9 cellular contexts compared by ENCODE assay signal in the genomic region with DNA sequence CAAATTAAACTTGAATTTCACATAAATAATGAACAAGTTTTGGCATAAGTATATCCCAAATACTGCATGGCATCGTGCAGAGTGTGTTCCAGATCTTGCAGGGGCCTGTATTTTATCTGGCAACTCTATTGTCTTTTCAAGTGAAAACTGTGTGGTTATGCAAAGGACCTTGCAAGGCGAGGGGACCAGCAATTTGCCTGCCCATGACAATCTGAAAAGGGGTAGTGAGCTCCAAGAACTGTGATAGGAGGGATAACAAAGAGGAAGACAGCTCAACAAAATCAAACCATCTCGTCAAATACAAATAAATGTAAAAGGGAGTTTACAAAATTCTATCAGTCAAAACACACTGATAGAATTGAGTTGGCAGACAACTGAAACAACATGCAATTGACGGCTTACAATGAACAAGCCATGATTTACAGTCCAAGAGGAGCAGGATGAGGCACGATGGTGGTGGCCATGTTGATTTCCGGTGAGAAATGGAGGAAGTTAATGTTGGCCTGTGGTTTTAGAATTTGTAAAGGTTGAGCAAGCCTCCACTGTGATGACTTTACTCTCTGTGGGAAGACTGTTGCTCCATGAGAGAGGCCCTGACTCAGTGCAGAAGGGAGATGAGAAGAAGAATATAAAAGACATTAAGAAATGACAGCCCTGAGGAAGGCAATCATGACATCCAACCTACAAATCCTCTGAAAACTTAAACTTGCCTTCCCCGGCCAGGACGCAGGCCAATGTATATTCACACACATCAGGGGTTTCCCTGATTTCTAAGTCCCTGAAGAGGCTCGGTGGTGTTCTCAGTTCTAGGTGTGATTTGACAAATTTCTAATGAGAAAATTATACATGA.
DNase-seq lines count a peak whose midpoint lies in the region; ATAC-seq lines count a peak whose summit lies in the region.
"Had no signal": no experiment of that assay in that cellular context is flagged by ENCODE, and none has a peak within 500 bp of the region (broad histone marks: within the 10 kb centered on the region; RNA-seq: fewer than 3 reads in every experiment).

No MANE protein-coding gene starts in this region.

- H3K27ac ChIP-seq in naive thymus-derived CD4-positive, alpha-beta T cell (ENCODE audit: low read depth, low read length) = no peak overlapping the region
- H3K27ac ChIP-seq: C4-2B had no signal

- H3K27me3 ChIP-seq in naive thymus-derived CD4-positive, alpha-beta T cell (ENCODE audit: control insufficient read depth in 2 of 2, insufficient read depth in 2 of 2, low read length in 2 of 2) = no peaks in the 10 kb centered on the region

- H3K36me3 ChIP-seq in naive thymus-derived CD4-positive, alpha-beta T cell (ENCODE audit: control insufficient read depth in 2 of 3, insufficient read depth in 3 of 3, low read length in 3 of 3) = no peaks in the 10 kb centered on the region

- H3K27ac Mint-ChIP-seq in activated naive CD8-positive, alpha-beta T cell treated with anti-CD3 and anti-CD28 coated beads, Interleukin-2, amount 50 U/mL, for 24 hours = peak overlapping the region; percentile 88
- peak overlapping the region in 6 of 9 donors; percentile 20 to 87 (median 53) for H3K27ac Mint-ChIP-seq in naive thymus-derived CD4-positive, alpha-beta T cell

- no peaks in the 10 kb centered on the region for H3K9me3 Mint-ChIP-seq in activated naive CD8-positive, alpha-beta T cell treated with anti-CD3 and anti-CD28 coated beads, Interleukin-2, amount 50 U/mL, for 24 hours
- peaks cover 0 to 3% (median 0%) of the 10 kb centered on the region in 11 donors for H3K9me3 Mint-ChIP-seq in naive thymus-derived CD4-positive, alpha-beta T cell

- H3K4me3 Mint-ChIP-seq in activated naive CD8-positive, alpha-beta T cell treated with anti-CD3 and anti-CD28 coated beads, Interleukin-2, amount 50 U/mL, for 24 hours = peak overlapping the region; percentile 64
- H3K4me3 Mint-ChIP-seq in naive thymus-derived CD4-positive, alpha-beta T cell = peak overlapping the region in 4 of 10 donors; percentile 20 to 76 (median 36)

- peak; percentile 59 for DNase-seq in activated gamma-delta T cell treated with Interleukin-2 at 50 U/mL for 16 hours
- DNase-seq in activated gamma-delta T cell (lab: John Stamatoyannopoulos, UW) = no peak
- DNase-seq in NOMO-1 (lab: John Stamatoyannopoulos, UW; ENCODE audit: unreplicated experiment in 2 of 2) = peak; percentile 81 to 98
- peak; percentile 45 for DNase-seq in activated naive CD8-positive, alpha-beta T cell treated with anti-CD3 and anti-CD28 coated beads, Interleukin-2, amount 50 U/mL, for 24 hours
- peak in 1 of 9 donors; percentile 62 for DNase-seq in naive thymus-derived CD4-positive, alpha-beta T cell
- DNase-seq in NCI-H1048 (lab: John Stamatoyannopoulos, UW) = no peak
- no peak for DNase-seq in SHP77 (lab: John Stamatoyannopoulos, UW)

- CTCF ChIA-PET in naive thymus-derived CD4-positive, alpha-beta T cell (lab: Charles Lee) = interaction anchor here (0.8 kb wide), 1 partner anchor 142 kb away, joined by 3 read pairs; no protein-coding TSS in a partner anchor

- H3K9me3 ChIP-seq in naive thymus-derived CD4-positive, alpha-beta T cell (ENCODE audit: control insufficient read depth in 2 of 3, low read length in 3 of 3) = no peaks in the 10 kb centered on the region

- H3K27me3 Mint-ChIP-seq in activated naive CD8-positive, alpha-beta T cell treated with anti-CD3 and anti-CD28 coated beads, Interleukin-2, amount 50 U/mL, for 24 hours = no peaks in the 10 kb centered on the region
- no peaks in the 10 kb centered on the region for H3K27me3 Mint-ChIP-seq in naive thymus-derived CD4-positive, alpha-beta T cell

- intact Hi-C loops in naive thymus-derived CD4-positive, alpha-beta T cell (cut with micrococcal nuclease) = loop anchor here in 1 of 2 donors (2.0 to 10.0 kb wide), 3 partner anchors 21 to 515 kb away; a partner anchor contains a TSS

- POLR2A ChIA-PET in naive thymus-derived CD4-positive, alpha-beta T cell (lab: Charles Lee) = interaction anchor here (0.7 kb wide), 1 partner anchor 23 kb away, joined by 3 read pairs; no protein-coding TSS in a partner anchor

- ATAC-seq in HG02759 (IDR thresholded peaks at IDR 0.05; ENCODE audit: unreplicated experiment) = peak; percentile 78
- peak; percentile 98 for ATAC-seq in activated naive CD8-positive, alpha-beta T cell treated with anti-CD3 and anti-CD28 coated beads, Interleukin-2, amount 50 U/mL, for 24 hours
- peak; percentile 86 for ATAC-seq in naive thymus-derived CD4-positive, alpha-beta T cell

- H3K36me3 Mint-ChIP-seq in activated naive CD8-positive, alpha-beta T cell treated with anti-CD3 and anti-CD28 coated beads, Interleukin-2, amount 50 U/mL, for 24 hours (ENCODE audit: low read depth) = no peaks in the 10 kb centered on the region
- peaks cover 0 to 27% (median 0%) of the 10 kb centered on the region in 5 donors for H3K36me3 Mint-ChIP-seq in naive thymus-derived CD4-positive, alpha-beta T cell

- peak overlapping the region; percentile 9 for H3K4me3 ChIP-seq in naive thymus-derived CD4-positive, alpha-beta T cell (ENCODE audit: low read length)

- peaks cover 47% of the 10 kb centered on the region for H3K4me1 Mint-ChIP-seq in activated naive CD8-positive, alpha-beta T cell treated with anti-CD3 and anti-CD28 coated beads, Interleukin-2, amount 50 U/mL, for 24 hours
- peaks cover 8 to 49% (median 9%) of the 10 kb centered on the region in 7 donors for H3K4me1 Mint-ChIP-seq in naive thymus-derived CD4-positive, alpha-beta T cell

- H3K4me1 ChIP-seq in naive thymus-derived CD4-positive, alpha-beta T cell (ENCODE audit: control insufficient read depth in 2 of 2, insufficient read depth in 2 of 2, low read length in 2 of 2) = peaks cover 0 to 51% of the 10 kb centered on the region in 2 donors

Comparison
In these comparisons a context has a peak if more than half of its experiments do, and no peak if none do; other contexts are left out.
1. DNase-seq: peak in activated gamma-delta T cell treated with Interleukin-2 at 50 U/mL for 16 hours (single experiment), NOMO-1 (2 of 2) and activated naive CD8-positive, alpha-beta T cell treated with anti-CD3 and anti-CD28 coated beads, Interleukin-2, amount 50 U/mL, for 24 hours (single experiment); none in activated gamma-delta T cell (single experiment), NCI-H1048 (single experiment) and SHP77 (0 of 2).
2. Peak in every context shown above with its lines, with median percentiles within 50 percentile points of each other: ATAC-seq.